Comparison of ENCODE assay signal across 9 cellular contexts in the genomic region with DNA sequence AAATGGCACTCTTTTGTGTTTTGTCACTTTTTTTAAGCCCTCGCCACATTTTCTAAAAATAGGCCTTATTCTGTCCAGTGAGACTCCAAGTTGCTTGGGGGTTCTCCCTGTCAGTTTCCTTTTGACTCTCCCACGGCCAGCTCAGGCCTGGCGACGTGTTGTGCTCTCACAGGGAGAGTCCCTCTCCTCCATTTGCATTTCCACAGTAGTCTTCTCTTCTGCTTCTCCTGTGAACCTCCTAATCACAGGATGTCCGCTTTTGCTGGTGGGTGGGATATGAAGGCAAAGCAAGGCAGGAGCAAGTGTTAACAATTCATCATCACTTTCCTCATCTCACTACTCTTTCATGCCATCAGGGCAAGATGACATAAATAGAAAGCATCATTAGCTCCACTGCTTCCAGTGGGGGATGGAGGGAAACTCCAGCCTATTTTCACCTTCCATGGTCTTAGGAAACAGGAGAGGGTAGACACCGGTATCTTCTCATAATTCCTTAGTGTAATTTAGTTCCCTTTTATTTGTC.
DNase-seq lines count a peak whose midpoint lies in the region; ATAC-seq and TF ChIP-seq lines count a peak whose summit lies in the region.
"Had no signal": no experiment of that assay in that cellular context is flagged by ENCODE, and none has a peak within 500 bp of the region (broad histone marks: within the 10 kb centered on the region; RNA-seq: fewer than 3 reads in every experiment).

No MANE protein-coding gene starts in this region.

- POLR2A ChIA-PET in activated naive CD8-positive, alpha-beta T cell treated with anti-CD3 and anti-CD28 coated beads, Interleukin-2, amount 10 ng/mL, durations not matched to agents 7 days and 5 days (lab: Charles Lee), result no interaction called here

- H3K27ac ChIP-seq in testis, result no peak overlapping the region

- no peaks in the 10 kb centered on the region for H3K27me3 ChIP-seq in testis

- BruUV-seq in Calu3 (replicated peaks; lab: Mats Ljungman, UMichigan), result no TSS peak

- intact Hi-C loops in Calu3 (cut with micrococcal nuclease; ENCODE audit: unreplicated experiment), result no loop called here
- intact Hi-C loops in testis (cut with DNase I; ENCODE audit: low total_unique reads), result no loop called here

- CTCF ChIA-PET in Calu3 (lab: Charles Lee), result no interaction called here

- DNase-seq in Calu3, result no peak
- DNase-seq in activated naive CD8-positive, alpha-beta T cell treated with anti-CD3 and anti-CD28 coated beads, Interleukin-2, amount 10 ng/mL, durations not matched to agents 7 days and 5 days, result no peak
- no peak for DNase-seq in testis
- DNase-seq in DMS114 treated with DMSO at 0.1 percent for 48 hours (lab: John Stamatoyannopoulos, UW; ENCODE audit: unreplicated experiment), result no peak
- DNase-seq in NCI-H82 (lab: John Stamatoyannopoulos, UW), result no peak
- no peak for DNase-seq in NOMO-1 treated with dmso at 0.1 percent for 144 hours (lab: John Stamatoyannopoulos, UW; ENCODE audit: unreplicated experiment)
- DNase-seq: DMS79 treated with DMSO at 0.1 percent for 48 hours had no signal

- no peak overlapping the region for H3K4me3 Mint-ChIP-seq in Calu3 (ENCODE audit: low read depth, unreplicated experiment)
- no peak overlapping the region for H3K4me3 Mint-ChIP-seq in activated naive CD8-positive, alpha-beta T cell treated with anti-CD3 and anti-CD28 coated beads, Interleukin-2, amount 10 ng/mL, durations not matched to agents 7 days and 5 days

- 75 to 81% methylated on average over 6 of the region's 6 CpGs for WGBS in testis, 2 donors

- H3K9me3 ChIP-seq in testis, result no peaks in the 10 kb centered on the region

- peak overlapping the region; percentile 19 for H3K27ac Mint-ChIP-seq in Calu3 (ENCODE audit: unreplicated experiment)
- peak overlapping the region; percentile 50 for H3K27ac Mint-ChIP-seq in activated naive CD8-positive, alpha-beta T cell treated with anti-CD3 and anti-CD28 coated beads, Interleukin-2, amount 10 ng/mL, durations not matched to agents 7 days and 5 days

- peaks cover 8% of the 10 kb centered on the region for H3K36me3 Mint-ChIP-seq in Calu3 (ENCODE audit: insufficient read depth, unreplicated experiment)
- peaks cover 1% of the 10 kb centered on the region for H3K36me3 Mint-ChIP-seq in activated naive CD8-positive, alpha-beta T cell treated with anti-CD3 and anti-CD28 coated beads, Interleukin-2, amount 10 ng/mL, durations not matched to agents 7 days and 5 days

- TF ChIP-seq CTCF in Calu3 (IDR thresholded peaks at IDR 0.05; ENCODE audit: unreplicated experiment) (no peak), testis (IDR thresholded peaks at IDR 0.05) (no peak)

- no peaks in the 10 kb centered on the region for H3K4me1 ChIP-seq in testis

- no peaks in the 10 kb centered on the region for H3K27me3 Mint-ChIP-seq in Calu3 (ENCODE audit: unreplicated experiment)
- H3K27me3 Mint-ChIP-seq in activated naive CD8-positive, alpha-beta T cell treated with anti-CD3 and anti-CD28 coated beads, Interleukin-2, amount 10 ng/mL, durations not matched to agents 7 days and 5 days, result peaks cover 2% of the 10 kb centered on the region

- H3K9me3 Mint-ChIP-seq in Calu3 (ENCODE audit: low read depth, unreplicated experiment), result no peaks in the 10 kb centered on the region
- H3K9me3 Mint-ChIP-seq in activated naive CD8-positive, alpha-beta T cell treated with anti-CD3 and anti-CD28 coated beads, Interleukin-2, amount 10 ng/mL, durations not matched to agents 7 days and 5 days, result no peaks in the 10 kb centered on the region

- no peaks in the 10 kb centered on the region for H3K36me3 ChIP-seq in testis (ENCODE audit: low read depth, missing control alignments)

- ATAC-seq in GM19455 (IDR thresholded peaks at IDR 0.05; ENCODE audit: unreplicated experiment), result peak; percentile 65
- ATAC-seq in HG03175 (IDR thresholded peaks at IDR 0.05; ENCODE audit: unreplicated experiment), result peak; percentile 76
- ATAC-seq in activated naive CD8-positive, alpha-beta T cell treated with anti-CD3 and anti-CD28 coated beads, Interleukin-2, amount 10 ng/mL, durations not matched to agents 7 days and 5 days (ENCODE audit: low read depth), result peak; percentile 75

- TF ChIP-seq POLR2A in testis (IDR thresholded peaks at IDR 0.05), result no peak

- H3K4me3 ChIP-seq in testis, result no peak overlapping the region

- H3K4me1 Mint-ChIP-seq in Calu3 (ENCODE audit: low read depth, unreplicated experiment), result no peaks in the 10 kb centered on the region
- H3K4me1 Mint-ChIP-seq in activated naive CD8-positive, alpha-beta T cell treated with anti-CD3 and anti-CD28 coated beads, Interleukin-2, amount 10 ng/mL, durations not matched to agents 7 days and 5 days, result peaks cover 26% of the 10 kb centered on the region
